10 cellular contexts compared by ENCODE assay signal in the genomic region with DNA sequence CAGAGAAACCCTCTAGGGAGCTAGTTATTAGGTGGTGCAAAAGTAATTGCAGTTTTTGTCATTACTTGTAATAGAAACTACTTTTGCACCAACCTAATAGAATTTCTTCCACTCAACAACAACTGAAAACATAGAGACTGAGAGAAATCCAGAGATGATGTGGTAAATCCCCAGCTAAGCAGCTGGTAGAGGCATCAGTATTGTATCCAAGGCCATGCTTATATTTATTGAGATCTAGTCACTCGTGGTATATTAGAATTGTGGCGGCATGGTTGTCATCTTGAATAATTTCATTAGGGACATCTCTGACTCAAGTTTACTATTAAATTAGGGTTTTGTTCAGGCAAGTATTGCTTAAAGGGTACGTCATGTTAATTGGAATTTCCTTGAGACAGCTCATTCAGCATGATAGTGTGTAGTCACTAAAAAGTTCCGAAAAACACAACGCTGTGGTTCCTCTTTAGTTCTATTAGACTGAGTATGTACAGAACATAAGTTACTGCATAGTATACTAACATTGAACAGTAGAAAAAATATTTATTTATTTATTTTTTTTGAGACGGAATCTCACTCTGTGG. TPM values are rescaled to one million over a fixed set of nuclear protein-coding genes. Genes with fewer than 3 reads are reported as not detected.
DNase-seq lines count a peak whose midpoint lies in the region; ATAC-seq and TF ChIP-seq lines count a peak whose summit lies in the region.
"Had no signal": no experiment of that assay in that cellular context is flagged by ENCODE, and none has a peak within 500 bp of the region (broad histone marks: within the 10 kb centered on the region; RNA-seq: fewer than 3 reads in every experiment).

No MANE protein-coding gene starts in this region.

- peak overlapping the region; percentile 61 for H3K27ac ChIP-seq in foreskin keratinocyte
- peak overlapping the region; percentile 6 for H3K27ac ChIP-seq in subcutaneous abdominal adipose tissue (ENCODE audit: low read depth, low read length)

- H3K27me3 ChIP-seq in foreskin keratinocyte (no peaks in the 10 kb centered on the region), subcutaneous abdominal adipose tissue (ENCODE audit: control insufficient read depth in 5 of 5, insufficient read depth in 4 of 5, low read length in 5 of 5) (no peaks in the 10 kb centered on the region)

- no peak overlapping the region for H3K4me3 Mint-ChIP-seq in activated naive CD8-positive, alpha-beta T cell
- H3K4me3 Mint-ChIP-seq in activated naive CD8-positive, alpha-beta T cell treated with anti-CD3 and anti-CD28 coated beads, Interleukin-2, amount 50 U/mL, for 24 hours: no peak overlapping the region
- H3K4me3 Mint-ChIP-seq: T-helper 2 cell treated with Interferon-gamma antibody and Interleukin-4, amounts not matched to agents 5 μg/mL and 100 μg/mL, for 36 hours had no signal

- H3K27me3 Mint-ChIP-seq in activated naive CD8-positive, alpha-beta T cell: no peaks in the 10 kb centered on the region
- H3K27me3 Mint-ChIP-seq in activated naive CD8-positive, alpha-beta T cell treated with anti-CD3 and anti-CD28 coated beads, Interleukin-2, amount 50 U/mL, for 24 hours: no peaks in the 10 kb centered on the region

- no peak for DNase-seq in activated naive CD8-positive, alpha-beta T cell treated with anti-CD3 and anti-CD28 coated beads, Interleukin-2, amount 50 U/mL, for 24 hours
- DNase-seq in amniotic epithelial cell (ENCODE audit: low read depth) (peak; percentile 67), foreskin keratinocyte (peak; percentile 80 to 89), DMS 273 (lab: John Stamatoyannopoulos, UW; ENCODE audit: unreplicated experiment) (no peak)
- no peak for DNase-seq in effector CD8-positive, alpha-beta T cell (lab: John Stamatoyannopoulos, UW)
- DNase-seq: mucosa of descending colon had no signal

- H3K4me1 ChIP-seq in foreskin keratinocyte: peaks cover 45% of the 10 kb centered on the region
- peaks cover 0 to 16% (median 8%) of the 10 kb centered on the region in 5 donors for H3K4me1 ChIP-seq in subcutaneous abdominal adipose tissue (ENCODE audit: control insufficient read depth in 5 of 5, insufficient read depth in 5 of 5, low read length in 5 of 5)

- no peaks in the 10 kb centered on the region for H3K9me3 Mint-ChIP-seq in activated naive CD8-positive, alpha-beta T cell (ENCODE audit: low read depth)
- peaks cover 3% of the 10 kb centered on the region for H3K9me3 Mint-ChIP-seq in activated naive CD8-positive, alpha-beta T cell treated with anti-CD3 and anti-CD28 coated beads, Interleukin-2, amount 50 U/mL, for 24 hours

- peaks cover 78% of the 10 kb centered on the region for H3K4me1 Mint-ChIP-seq in activated naive CD8-positive, alpha-beta T cell (ENCODE audit: low read depth)
- H3K4me1 Mint-ChIP-seq in activated naive CD8-positive, alpha-beta T cell treated with anti-CD3 and anti-CD28 coated beads, Interleukin-2, amount 50 U/mL, for 24 hours: peaks cover 57% of the 10 kb centered on the region

- no peak overlapping the region for H3K9ac ChIP-seq in subcutaneous abdominal adipose tissue (ENCODE audit: low read length in 5 of 5)

- ATAC-seq in activated naive CD8-positive, alpha-beta T cell treated with anti-CD3 and anti-CD28 coated beads, Interleukin-2, amount 50 U/mL, for 24 hours: no peak
- peak; percentile 72 for ATAC-seq in foreskin keratinocyte
- ATAC-seq in HG03196 (IDR thresholded peaks at IDR 0.05; ENCODE audit: unreplicated experiment): no peak

- H3K27ac Mint-ChIP-seq in activated naive CD8-positive, alpha-beta T cell: peak overlapping the region; percentile 36
- no peak overlapping the region for H3K27ac Mint-ChIP-seq in activated naive CD8-positive, alpha-beta T cell treated with anti-CD3 and anti-CD28 coated beads, Interleukin-2, amount 50 U/mL, for 24 hours

- peaks cover 14% of the 10 kb centered on the region for H3K36me3 Mint-ChIP-seq in activated naive CD8-positive, alpha-beta T cell
- peaks cover 22% of the 10 kb centered on the region for H3K36me3 Mint-ChIP-seq in activated naive CD8-positive, alpha-beta T cell treated with anti-CD3 and anti-CD28 coated beads, Interleukin-2, amount 50 U/mL, for 24 hours (ENCODE audit: low read depth)

- H3K4me3 ChIP-seq in subcutaneous abdominal adipose tissue (ENCODE audit: low read depth in 1 of 5, low read length in 5 of 5): no peak overlapping the region
- H3K4me3 ChIP-seq: mucosa of descending colon had no signal

- no peaks in the 10 kb centered on the region for H3K9me3 ChIP-seq in subcutaneous abdominal adipose tissue (ENCODE audit: control insufficient read depth in 5 of 5, low read length in 5 of 5)
- H3K9me3 ChIP-seq: mucosa of descending colon had no signal

- no peak for TF ChIP-seq CTCF in foreskin keratinocyte (conservative IDR thresholded peaks at IDR 0.05)

- H3K36me3 ChIP-seq in subcutaneous abdominal adipose tissue (ENCODE audit: control insufficient read depth in 5 of 5, insufficient read depth in 5 of 5, low read length in 5 of 5): peaks cover 0 to 10% (median 2%) of the 10 kb centered on the region in 5 donors

RNA-seq across cellular contexts. Expression of a gene that starts 35.3 kb away (rescaled TPM):
- total RNA-seq in foreskin keratinocyte: 62.3 and 63.3 TPM in 2 replicates
- polyA plus RNA-seq in foreskin keratinocyte: 16.4 and 21.3 TPM in 2 replicates

Comparison
In these comparisons a context has a peak if more than half of its experiments do, and no peak if none do; other contexts are left out.
1. DNase-seq: peak in amniotic epithelial cell (single experiment) and foreskin keratinocyte (2 of 2); none in activated naive CD8-positive, alpha-beta T cell treated with anti-CD3 and anti-CD28 coated beads, Interleukin-2, amount 50 U/mL, for 24 hours (single experiment), DMS 273 (single experiment) and effector CD8-positive, alpha-beta T cell (single experiment).